18 cellular contexts compared by ENCODE assay signal in the genomic region with DNA sequence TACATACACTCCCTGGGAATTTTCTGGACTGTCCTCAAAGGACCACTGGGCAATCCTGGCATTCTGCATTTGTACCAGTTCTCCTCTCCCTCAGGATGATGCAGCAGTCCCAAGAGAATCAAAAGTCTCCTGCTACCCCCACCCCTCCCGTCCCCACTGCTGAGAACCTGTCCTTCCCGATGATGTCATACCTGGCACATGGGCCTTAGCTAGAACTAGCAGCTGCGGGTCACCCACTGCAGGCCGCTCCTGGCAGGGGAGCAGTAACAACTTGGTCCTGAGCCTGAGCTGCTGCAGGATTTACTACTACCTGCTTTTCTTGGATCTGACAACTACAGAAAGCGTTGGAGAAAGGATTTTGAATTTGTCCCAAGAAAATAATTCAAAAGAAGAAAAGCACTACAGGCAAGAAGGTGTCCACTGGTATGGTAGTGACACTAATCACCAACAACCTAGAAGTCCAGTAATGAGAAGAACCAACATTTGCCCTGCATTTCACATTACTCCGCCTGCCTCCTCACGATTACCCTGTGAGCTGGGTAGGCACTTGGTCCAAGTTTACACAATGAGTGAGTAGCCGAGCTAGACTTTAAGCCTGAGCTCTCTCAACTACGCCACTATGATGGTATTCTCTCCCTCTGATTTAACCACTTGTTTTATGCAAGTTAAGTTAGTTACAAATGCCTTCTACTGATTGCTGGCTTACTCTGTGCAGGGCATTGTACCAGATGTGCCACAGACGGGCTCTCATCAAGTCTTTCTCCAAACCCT. TPM values are rescaled to one million over a fixed set of nuclear protein-coding genes. Genes with fewer than 3 reads are reported as not detected.
DNase-seq lines count a peak whose midpoint lies in the region; ATAC-seq, FAIRE-seq and TF ChIP-seq lines count a peak whose summit lies in the region.
"Had no signal": no experiment of that assay in that cellular context is flagged by ENCODE, and none has a peak within 500 bp of the region (broad histone marks: within the 10 kb centered on the region; RNA-seq: fewer than 3 reads in every experiment).

No MANE protein-coding gene starts in this region.

- peak; percentile 60 for FAIRE-seq in keratinocyte (lab: Jason Lieb, UNC)

- CTCF ChIA-PET in activated CD4-positive, alpha-beta T cell treated with anti-CD3 and anti-CD28 coated beads for 36 hours (lab: Charles Lee): interaction anchor here (1.0 to 1.6 kb wide), 2 partner anchors 24 to 72 kb away, joined by 3 to 5 read pairs; no protein-coding TSS in a partner anchor

- no peak overlapping the region for H2AFZ ChIP-seq in keratinocyte (ENCODE audit: control insufficient read depth, low read length)

- H3K4me1 Mint-ChIP-seq in activated CD4-positive, alpha-beta T cell treated with anti-CD3 and anti-CD28 coated beads for 36 hours: peaks cover 4% of the 10 kb centered on the region

- H3K36me3 Mint-ChIP-seq in activated CD4-positive, alpha-beta T cell treated with anti-CD3 and anti-CD28 coated beads for 36 hours (ENCODE audit: low read depth): no peaks in the 10 kb centered on the region

- peak; percentile 54 for DNase-seq in DMS 273 (lab: John Stamatoyannopoulos, UW; ENCODE audit: unreplicated experiment)
- no peak for DNase-seq in DMS 273 treated with DMSO at 0.1 percent for 48 hours (lab: John Stamatoyannopoulos, UW)
- DNase-seq in body of pancreas: peak; percentile 22 to 68 (median 55)
- DNase-seq in keratinocyte (ENCODE audit: low read depth, low spot score): no peak
- DNase-seq in thoracic aorta (ENCODE audit: low spot score): peak; percentile 83
- DNase-seq in esophagus squamous epithelium (lab: John Stamatoyannopoulos, UW): no peak
- no peak for DNase-seq in activated CD4-positive, alpha-beta T cell treated with anti-CD3 and anti-CD28 coated beads for 36 hours
- DNase-seq: activated CD4-positive, CD25-positive, alpha-beta regulatory T cell; activated CD8-positive, alpha-beta memory T cell treated with anti-CD3 and anti-CD28 coated beads, Interleukin-2, amount 50 U/mL, for 48 hours; DMS153; foreskin melanocyte; NCI-H2107; nephron progenitor cell had no signal

- H3K36me3 ChIP-seq in body of pancreas (replicated peaks in 1 of 2; ENCODE audit: insufficient read depth in 1 of 2, low read depth in 2 of 2): no peaks in the 10 kb centered on the region
- no peaks in the 10 kb centered on the region for H3K36me3 ChIP-seq in keratinocyte (ENCODE audit: control insufficient read depth in 2 of 2, extremely low read depth in 1 of 2, insufficient read depth in 2 of 2, low read length in 2 of 2)
- no peaks in the 10 kb centered on the region for H3K36me3 ChIP-seq in thoracic aorta
- H3K36me3 ChIP-seq in esophagus squamous epithelium: no peaks in the 10 kb centered on the region
- H3K36me3 ChIP-seq: suprapubic skin had no signal

- H3K9me3 Mint-ChIP-seq in activated CD4-positive, alpha-beta T cell treated with anti-CD3 and anti-CD28 coated beads for 36 hours (ENCODE audit: low read depth): no peaks in the 10 kb centered on the region
- H3K9me3 Mint-ChIP-seq: dendritic cell treated with granulocyte-macrophage colony-stimulating factor and Interleukin-4, amounts not matched to agents 40 ng/mL and 50 ng/mL, for 4 days had no signal

- 57 to 62% methylated on average over 8 to 10 of the region's 10 CpGs for WGBS in body of pancreas, 2 donors
- WGBS in esophagus squamous epithelium, 2 donors: 51 to 55% methylated on average over 9 to 10 of the region's 10 CpGs

- H3K27me3 ChIP-seq in body of pancreas (no peaks in the 10 kb centered on the region), keratinocyte (ENCODE audit: control insufficient read depth, extremely low read depth, insufficient read depth, low read length) (no peaks in the 10 kb centered on the region), thoracic aorta (replicated peaks; ENCODE audit: insufficient read depth) (no peaks in the 10 kb centered on the region), esophagus squamous epithelium (no peaks in the 10 kb centered on the region)
- H3K27me3 ChIP-seq: suprapubic skin had no signal

- no peaks in the 10 kb centered on the region for H3K27me3 Mint-ChIP-seq in activated CD4-positive, alpha-beta T cell treated with anti-CD3 and anti-CD28 coated beads for 36 hours

- no peak overlapping the region for H3K27ac Mint-ChIP-seq in activated CD4-positive, alpha-beta T cell treated with anti-CD3 and anti-CD28 coated beads for 36 hours
- H3K27ac Mint-ChIP-seq: dendritic cell treated with granulocyte-macrophage colony-stimulating factor and Interleukin-4, amounts not matched to agents 40 ng/mL and 50 ng/mL, for 4 days; nephron progenitor cell had no signal

- TF ChIP-seq CTCF in body of pancreas (IDR thresholded peaks at IDR 0.05): no peak
- no peak for TF ChIP-seq CTCF in keratinocyte (optimal IDR thresholded peaks at IDR 0.05 in 1 of 3, IDR thresholded peaks at IDR 0.05 in 1 of 3, conservative IDR thresholded peaks at IDR 0.05 in 1 of 3; ENCODE audit: extremely low read depth in 1 of 3, insufficient read depth in 2 of 3, low read length in 3 of 3)
- no peak for TF ChIP-seq CTCF in thoracic aorta (IDR thresholded peaks at IDR 0.05)
- no peak for TF ChIP-seq CTCF in esophagus squamous epithelium (IDR thresholded peaks at IDR 0.05)

- H3K79me2 ChIP-seq in keratinocyte (ENCODE audit: control insufficient read depth, insufficient read depth, low read length): no peaks in the 10 kb centered on the region

- no peak overlapping the region for H3K9ac ChIP-seq in keratinocyte (ENCODE audit: control insufficient read depth, extremely low read depth, insufficient read depth, low read length)

- H3K4me2 ChIP-seq in keratinocyte (ENCODE audit: control insufficient read depth, extremely low read depth, insufficient read depth, low read depth, low read length): no peak overlapping the region
- H3K4me2 ChIP-seq: smooth muscle cell had no signal

- dilution Hi-C loops in keratinocyte (cut with MboI; ENCODE audit: extremely low pct_ligation_motif_present, low sequenced_read_pairs): no loop called here

- H3K4me3 ChIP-seq in body of pancreas (no peak overlapping the region), keratinocyte (ENCODE audit: control insufficient read depth in 2 of 3, extremely low read depth in 1 of 3, insufficient read depth in 2 of 3, low read depth in 1 of 3, low read length in 3 of 3) (no peak overlapping the region), thoracic aorta (no peak overlapping the region), esophagus squamous epithelium (no peak overlapping the region)
- H3K4me3 ChIP-seq: smooth muscle cell, suprapubic skin had no signal

- H3K9me3 ChIP-seq in body of pancreas (no peaks in the 10 kb centered on the region), keratinocyte (ENCODE audit: control insufficient read depth, low read depth, low read length) (no peaks in the 10 kb centered on the region), thoracic aorta (no peaks in the 10 kb centered on the region), esophagus squamous epithelium (no peaks in the 10 kb centered on the region)
- H3K9me3 ChIP-seq: suprapubic skin had no signal

- TF ChIP-seq POLR2A in body of pancreas (IDR thresholded peaks at IDR 0.05) (no peak), esophagus squamous epithelium (IDR thresholded peaks at IDR 0.05) (no peak)

- intact Hi-C loops in body of pancreas (cut with DNase I): no loop called here
- intact Hi-C loops in esophagus squamous epithelium (cut with DNase I): no loop called here
- intact Hi-C loops in activated CD4-positive, alpha-beta T cell treated with anti-CD3 and anti-CD28 coated beads for 36 hours (cut with DNase I, micrococcal nuclease): no loop called here

- no peak overlapping the region for H3K27ac ChIP-seq in body of pancreas
- H3K27ac ChIP-seq in keratinocyte (ENCODE audit: control insufficient read depth, insufficient read depth, low read length): no peak overlapping the region
- peak overlapping the region; percentile 32 to 70 for H3K27ac ChIP-seq in thoracic aorta
- H3K27ac ChIP-seq in esophagus squamous epithelium: peak overlapping the region in 2 of 4 donors; percentile 18 to 41
- H3K27ac ChIP-seq: 22Rv1, suprapubic skin had no signal

- no peaks in the 10 kb centered on the region for H3K9me1 ChIP-seq in keratinocyte (ENCODE audit: control insufficient read depth, extremely low read depth, insufficient read depth, low read length)

- POLR2A ChIA-PET in activated CD4-positive, alpha-beta T cell treated with anti-CD3 and anti-CD28 coated beads for 36 hours (lab: Charles Lee): no interaction called here

- H3K4me1 ChIP-seq in body of pancreas (no peaks in the 10 kb centered on the region), keratinocyte (ENCODE audit: control insufficient read depth, extremely low read depth, insufficient read depth, low read length) (peaks cover 9% of the 10 kb centered on the region), thoracic aorta (ENCODE audit: control insufficient read depth in 1 of 2, low read depth in 2 of 2) (peaks cover 11 to 27% of the 10 kb centered on the region in 2 donors), esophagus squamous epithelium (peaks cover 0 to 34% (median 4%) of the 10 kb centered on the region in 3 donors)

- H3K4me3 Mint-ChIP-seq in activated CD4-positive, alpha-beta T cell treated with anti-CD3 and anti-CD28 coated beads for 36 hours: no peak overlapping the region
- H3K4me3 Mint-ChIP-seq: dendritic cell treated with granulocyte-macrophage colony-stimulating factor and Interleukin-4, amounts not matched to agents 40 ng/mL and 50 ng/mL, for 4 days; nephron progenitor cell had no signal

- no peaks in the 10 kb centered on the region for H4K20me1 ChIP-seq in keratinocyte (ENCODE audit: control insufficient read depth, extremely low read depth, insufficient read depth, low read length)

- ATAC-seq in body of pancreas (peak; percentile 58), thoracic aorta (ENCODE audit: insufficient number of reproducible peaks, low FRiP score, low read depth) (peak; percentile 82), GM21367 (IDR thresholded peaks at IDR 0.05; ENCODE audit: unreplicated experiment) (no peak)
- no peak for ATAC-seq in activated CD4-positive, alpha-beta T cell treated with anti-CD3 and anti-CD28 coated beads for 36 hours

RNA-seq across cellular contexts. Expression of a gene that starts 55.3 kb away (rescaled TPM):
- total RNA-seq in body of pancreas (10 to 100 TPM in 1 of 2 donors, 1 to 10 TPM in 1; 6.2 to 28.7 TPM), thoracic aorta (1 to 10 TPM; 1.2 to 1.5 TPM), esophagus squamous epithelium (10 to 100 TPM in 1 of 4 donors, 1 to 10 TPM in 3; 3.7 to 11.1 (median 6.9) TPM)
- 20.9 to 49.7 TPM (median 33.6 TPM) in 3 replicates for polyA plus RNA-seq in keratinocyte
- 12.1 TPM for polyA plus RNA-seq in keratinocyte (2011; ENCODE audit: low read depth)
- 20.1 and 31.5 TPM in 2 replicates for polyA plus RNA-seq in keratinocyte (2011; cell fraction: cytosol; rRNA removed)
- polyA plus RNA-seq in keratinocyte (2011; cell fraction: nucleus; rRNA removed): 31.1 and 41.0 TPM in 2 replicates
- polyA plus RNA-seq in keratinocyte (2012; ENCODE audit: low replicate concordance): 25.3 and 57.1 TPM in 2 replicates
- 23.2 to 57.2 TPM (median 36.7 TPM) in 3 replicates for polyA minus RNA-seq in keratinocyte
- polyA minus RNA-seq in keratinocyte (2011; cell fraction: cytosol; rRNA and poly(A)+ RNA removed): 34.0 TPM
- 13.2 TPM in 2 replicates for polyA minus RNA-seq in keratinocyte (2011; cell fraction: nucleus; rRNA and poly(A)+ RNA removed)
- 1 to 10 TPM; 2.9 to 3.3 TPM for total RNA-seq in activated CD4-positive, alpha-beta T cell treated with anti-CD3 and anti-CD28 coated beads for 36 hours

Comparison
In these comparisons a context has a peak if more than half of its experiments do, and no peak if none do; other contexts are left out.
1. DNase-seq: peak in DMS 273 (single experiment), body of pancreas (4 of 4) and thoracic aorta (single experiment); none in DMS 273 treated with DMSO at 0.1 percent for 48 hours (single experiment), keratinocyte (single experiment), esophagus squamous epithelium (single experiment) and activated CD4-positive, alpha-beta T cell treated with anti-CD3 and anti-CD28 coated beads for 36 hours (single experiment).
2. ATAC-seq: peak in body of pancreas (single experiment) and thoracic aorta (single experiment); none in GM21367 (single experiment) and activated CD4-positive, alpha-beta T cell treated with anti-CD3 and anti-CD28 coated beads for 36 hours (single experiment).
3. H3K27ac ChIP-seq: peak in thoracic aorta (2 of 2); none in body of pancreas (0 of 4) and keratinocyte (single experiment).